Comparison of ENCODE assay signal across 22 cellular contexts in the genomic region with DNA sequence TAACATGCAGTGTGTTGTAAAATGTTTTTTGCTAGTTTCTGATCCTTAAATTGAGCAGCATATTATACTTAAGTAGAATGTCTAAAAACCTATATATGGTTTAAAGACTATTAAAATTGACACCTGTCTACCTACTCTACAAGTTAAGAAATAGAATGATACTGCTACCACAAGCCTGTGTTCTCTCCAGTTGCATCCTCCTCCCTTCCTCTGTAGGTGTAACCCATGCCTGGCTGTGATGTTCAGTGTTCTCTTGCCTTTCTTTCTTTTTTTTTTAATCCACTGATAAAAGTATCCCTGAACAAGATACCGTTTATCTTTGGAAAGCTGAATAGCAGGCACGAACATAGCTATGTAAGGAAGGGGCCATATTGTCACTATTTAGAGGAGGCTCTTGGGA.
DNase-seq lines count a peak whose midpoint lies in the region; ATAC-seq and TF ChIP-seq lines count a peak whose summit lies in the region.
"Had no signal": no experiment of that assay in that cellular context is flagged by ENCODE, and none has a peak within 500 bp of the region (broad histone marks: within the 10 kb centered on the region; RNA-seq: fewer than 3 reads in every experiment).

No MANE protein-coding gene starts in this region.

- TF ChIP-seq CTCF in left ventricle myocardium inferior (IDR thresholded peaks at IDR 0.05; ENCODE audit: borderline replicate concordance) (no peak), hepatocyte (IDR thresholded peaks at IDR 0.05; ENCODE audit: poor library complexity) (no peak), type B pancreatic cell (conservative IDR thresholded peaks at IDR 0.05) (no peak)

- no peaks in the 10 kb centered on the region for H3K9me2 ChIP-seq in hepatocyte (replicated peaks; ENCODE audit: insufficient read depth)
- H3K9me2 ChIP-seq: SK-N-SH had no signal

- H4K20me1 ChIP-seq in hepatocyte (ENCODE audit: insufficient read depth, poor library complexity, severe bottlenecking) = peaks cover 15% of the 10 kb centered on the region

- WGBS in hepatocyte (ENCODE audit: low lambda C conversion rate, missing lambda C conversion rate) = 16% methylated on average over 2 of the region's 2 CpGs

- H3K27me3 Mint-ChIP-seq in type B pancreatic cell = no peaks in the 10 kb centered on the region
- H3K27me3 Mint-ChIP-seq: CD4-positive, CD25-positive, alpha-beta regulatory T cell had no signal

- no peak overlapping the region for H3K4me3 Mint-ChIP-seq in type B pancreatic cell

- H3K9me3 Mint-ChIP-seq in type B pancreatic cell = peaks cover 18% of the 10 kb centered on the region

- peak overlapping the region; percentile 65 for H3K4me2 ChIP-seq in hepatocyte
- H3K4me2 ChIP-seq: BLaER1, SK-N-SH had no signal

- ATAC-seq in Right ventricle myocardium inferior (no peak), GM18498 (IDR thresholded peaks at IDR 0.05; ENCODE audit: unreplicated experiment) (no peak), HG02798 (IDR thresholded peaks at IDR 0.05; ENCODE audit: poor library complexity, unreplicated experiment) (no peak)
- ATAC-seq: HCT116, HepG2, Panc1 had no signal

- H2AFZ ChIP-seq in hepatocyte = no peak overlapping the region

- H3K9me3 ChIP-seq in left ventricle myocardium inferior (replicated peaks) (peaks cover 29% of the 10 kb centered on the region), hepatocyte (ENCODE audit: low read depth) (no peaks in the 10 kb centered on the region)

- peaks cover 36% of the 10 kb centered on the region for H3K36me3 Mint-ChIP-seq in type B pancreatic cell

- no peaks in the 10 kb centered on the region for H3K4me1 Mint-ChIP-seq in type B pancreatic cell (ENCODE audit: unreplicated experiment)

- in situ Hi-C loops in ACHN (cut with HindIII; ENCODE audit: low pct_ligation_motif_present, low pct_unique_long_range_greater_than_20kb, low sequenced_read_pairs) = no loop called here

- H3K36me3 ChIP-seq in left ventricle myocardium inferior (peaks cover 8% of the 10 kb centered on the region), hepatocyte (replicated peaks; ENCODE audit: insufficient read depth, low read depth) (no peaks in the 10 kb centered on the region)

- H3K27me3 ChIP-seq in left ventricle myocardium inferior (ENCODE audit: low read depth) (no peaks in the 10 kb centered on the region), hepatocyte (no peaks in the 10 kb centered on the region)
- H3K27me3 ChIP-seq: BLaER1 had no signal

- intact Hi-C loops in left ventricle myocardium inferior (cut with micrococcal nuclease) = no loop called here
- intact Hi-C loops in Right ventricle myocardium inferior (cut with DNase I) = no loop called here

- DNase-seq in left ventricle myocardium inferior (no peak), Right ventricle myocardium inferior (ENCODE audit: missing footprints) (no peak), OCI-M1 (lab: John Stamatoyannopoulos, UW) (peak; percentile 34), hepatocyte (ENCODE audit: low spot score) (no peak), type B pancreatic cell (ENCODE audit: extremely low spot score, unreplicated experiment) (no peak), ACHN (no peak)
- DNase-seq: 8988T; CD4-positive, CD25-positive, alpha-beta regulatory T cell; DMS53; KBM-7; NCI-H1105 treated with DMSO at 0.1 percent for 48 hours; NCI-H2029 treated with DMSO at 0.1 percent for 48 hours; NCI-H510A; NCI-H69; SW 1271 had no signal

- peak overlapping the region; percentile 42 for H3K27ac ChIP-seq in left ventricle myocardium inferior (replicated peaks)
- peak overlapping the region; percentile 45 for H3K27ac ChIP-seq in hepatocyte
- H3K27ac ChIP-seq: BLaER1 had no signal

- peaks cover 83% of the 10 kb centered on the region for H3K79me2 ChIP-seq in hepatocyte

- H3K4me1 ChIP-seq in left ventricle myocardium inferior (peaks cover 6% of the 10 kb centered on the region), hepatocyte (ENCODE audit: insufficient read depth) (peaks cover 10% of the 10 kb centered on the region)
- H3K4me1 ChIP-seq: BLaER1 had no signal

- H3K27ac Mint-ChIP-seq in type B pancreatic cell = peak overlapping the region; percentile 14

- H3K4me3 ChIP-seq in left ventricle myocardium inferior = peak overlapping the region; percentile 1
- no peak overlapping the region for H3K4me3 ChIP-seq in hepatocyte
- H3K4me3 ChIP-seq: BLaER1 had no signal
